Comparison of ENCODE assay signal across 28 cellular contexts in genomic region chr2:238717084-238717483, GRCh38.
"Had no signal": no experiment of that assay in that cellular context is flagged by ENCODE, and none has a peak within 500 bp of the region (broad histone marks: within the 10 kb centered on the region; RNA-seq: fewer than 3 reads in every experiment).

No MANE protein-coding gene starts in this region.

- H3K27ac ChIP-seq: KMS-11, Peyer's patch, RWPE1 had no signal

- H3K4me1 ChIP-seq: Peyer's patch had no signal

- H3K36me3 ChIP-seq: Peyer's patch had no signal

- H3K9me3 ChIP-seq: Peyer's patch had no signal

- H3K4me3 Mint-ChIP-seq: activated B cell treated with CpG ODN at 0.5 μM for 24 hours; activated CD4-positive, alpha-beta memory T cell treated with anti-CD3 and anti-CD28 coated beads, Interleukin-2, amount 10 ng/mL, durations not matched to agents 7 days and 5 days; activated naive CD4-positive, alpha-beta T cell treated with anti-CD3 and anti-CD28 coated beads for 36 hours; activated naive CD8-positive, alpha-beta T cell; central memory CD8-positive, alpha-beta T cell; T-helper 1 cell treated with Interleukin-12 subunit alpha and Interleukin-12 subunit beta and Interleukin-4 antibody, amounts not matched to agents 30 μg/mL and 1 μg/mL, for 36 hours had no signal

- DNase-seq: activated B cell treated with CpG ODN at 0.5 μM for 24 hours; activated CD4-positive, alpha-beta memory T cell treated with anti-CD3 and anti-CD28 coated beads, Interleukin-2, amount 10 ng/mL, durations not matched to agents 7 days and 5 days; activated CD4-positive, alpha-beta T cell treated with anti-CD3 and anti-CD28 coated beads for 1 hour; activated CD4-positive, alpha-beta T cell treated with anti-CD3 and anti-CD28 coated beads, Interleukin-2, amount 50 U/mL, for 1 hour; activated gamma-delta T cell; activated naive CD4-positive, alpha-beta T cell treated with anti-CD3 and anti-CD28 coated beads for 36 hours; activated T-cell treated with anti-CD3 and anti-CD28 coated beads for 4 hours; activated T-cell treated with anti-CD3 and anti-CD28 coated beads, Interleukin-2, amount 50 U/mL, for 48 hours; amygdala; NCI-H1092; NCI-H1417; NCI-H1930; NCI-H2171; NCI-H345; NCI-H510A; NCI-H69; NK-92 treated with Interleukin-12 subunit alpha and Interleukin-12 subunit beta, amount 100 ng/mL, for 24 hours; OCI-M1; Peyer's patch; SHP77 had no signal

- H3K4me2 ChIP-seq: KMS-11 had no signal

- H3K4me3 ChIP-seq: Peyer's patch had no signal

- H3K9me3 Mint-ChIP-seq: activated CD4-positive, alpha-beta memory T cell treated with anti-CD3 and anti-CD28 coated beads, Interleukin-2, amount 10 ng/mL, durations not matched to agents 7 days and 5 days; activated naive CD4-positive, alpha-beta T cell treated with anti-CD3 and anti-CD28 coated beads for 36 hours; activated T-helper 17 cell treated with anti-CD3 and anti-CD28 coated beads, Interleukin-2, amount 50 U/mL, for 72 hours; central memory CD8-positive, alpha-beta T cell; T-helper 1 cell treated with Interleukin-12 subunit alpha and Interleukin-12 subunit beta and Interleukin-4 antibody, amounts not matched to agents 30 μg/mL and 1 μg/mL, for 36 hours had no signal

- H3K36me3 Mint-ChIP-seq: activated naive CD8-positive, alpha-beta T cell; brain had no signal

- H3K27ac Mint-ChIP-seq: activated B cell treated with CpG ODN at 0.5 μM for 24 hours; activated CD4-positive, alpha-beta memory T cell treated with anti-CD3 and anti-CD28 coated beads, Interleukin-2, amount 10 ng/mL, durations not matched to agents 7 days and 5 days; activated naive CD4-positive, alpha-beta T cell treated with anti-CD3 and anti-CD28 coated beads for 36 hours; activated naive CD8-positive, alpha-beta T cell; activated T-helper 17 cell treated with anti-CD3 and anti-CD28 coated beads, Interleukin-2, amount 50 U/mL, for 72 hours; brain; T-helper 1 cell treated with Interleukin-12 subunit alpha and Interleukin-12 subunit beta and Interleukin-4 antibody, amounts not matched to agents 30 μg/mL and 1 μg/mL, for 36 hours had no signal

- H3K9ac ChIP-seq: KMS-11 had no signal

- H3K27me3 Mint-ChIP-seq: activated CD4-positive, alpha-beta memory T cell treated with anti-CD3 and anti-CD28 coated beads, Interleukin-2, amount 10 ng/mL, durations not matched to agents 7 days and 5 days had no signal

- FAIRE-seq: astrocyte had no signal

- H3K4me1 Mint-ChIP-seq: activated B cell treated with CpG ODN at 0.5 μM for 24 hours; activated CD4-positive, alpha-beta memory T cell treated with anti-CD3 and anti-CD28 coated beads, Interleukin-2, amount 10 ng/mL, durations not matched to agents 7 days and 5 days; activated T-helper 17 cell treated with anti-CD3 and anti-CD28 coated beads, Interleukin-2, amount 50 U/mL, for 72 hours; brain; central memory CD8-positive, alpha-beta T cell had no signal

- H3K27me3 ChIP-seq: Peyer's patch had no signal
